In genomic region chr7:77797734-77798393, GRCh38 we compare ENCODE assay signal across 8 cellular contexts.
A peak's percentile ranks its signal among the peaks of the same experiment; 100 is the strongest.
DNase-seq lines count a peak whose midpoint lies in the region; ATAC-seq, FAIRE-seq and TF ChIP-seq lines count a peak whose summit lies in the region.

No MANE protein-coding gene starts in this region.

- H3K9ac ChIP-seq in adipocyte (ENCODE audit: low read length): peak overlapping the region; percentile 96
- peak overlapping the region; percentile 89 for H3K9ac ChIP-seq in iPS-20b (ENCODE audit: low read depth, low read length)

- H3K9me3 ChIP-seq in adipocyte (ENCODE audit: control insufficient read depth, low read length) (no peaks in the 10 kb centered on the region), iPS-20b (ENCODE audit: insufficient read depth, low read depth, low read length) (no peaks in the 10 kb centered on the region)

- H3K4me3 Mint-ChIP-seq in stimulated activated effector memory CD8-positive, alpha-beta T cell treated with anti-CD3 and anti-CD28 coated beads, Interleukin-12 subunit alpha, Interleukin-12 subunit beta, amount 100 ng/mL, for 72 hours: peak overlapping the region; percentile 96

- TF ChIP-seq CTCF in GM12864 (IDR thresholded peaks at IDR 0.05; ENCODE audit: low read depth, low read length, missing control alignments): no peak

- H3K27ac Mint-ChIP-seq in stimulated activated effector memory CD8-positive, alpha-beta T cell treated with anti-CD3 and anti-CD28 coated beads, Interleukin-12 subunit alpha, Interleukin-12 subunit beta, amount 100 ng/mL, for 72 hours: peak overlapping the region; percentile 96

- FAIRE-seq in GM19239 (lab: Jason Lieb, UNC): no peak

- peaks cover 56% of the 10 kb centered on the region for H3K36me3 Mint-ChIP-seq in stimulated activated effector memory CD8-positive, alpha-beta T cell treated with anti-CD3 and anti-CD28 coated beads, Interleukin-12 subunit alpha, Interleukin-12 subunit beta, amount 100 ng/mL, for 72 hours

- H3K27ac ChIP-seq in iPS-20b (ENCODE audit: low read length): no peak overlapping the region

- DNase-seq in GM12864 (ENCODE audit: low read depth): no peak
- no peak for DNase-seq in adipocyte (ENCODE audit: low read depth)
- no peak for DNase-seq in stimulated activated effector memory CD8-positive, alpha-beta T cell treated with anti-CD3 and anti-CD28 coated beads, Interleukin-12 subunit alpha, Interleukin-12 subunit beta, amount 100 ng/mL, for 72 hours (ENCODE audit: low spot score in 2 of 2)
- DNase-seq in GM19239 (ENCODE audit: insufficient read length, low spot score): no peak
- DNase-seq in stimulated activated CD4-positive, alpha-beta T cell treated with anti-CD3 and anti-CD28 coated beads, Interleukin-2, amount 100 ng/mL, for 48 hours: no peak

- no peaks in the 10 kb centered on the region for H3K9me3 Mint-ChIP-seq in stimulated activated effector memory CD8-positive, alpha-beta T cell treated with anti-CD3 and anti-CD28 coated beads, Interleukin-12 subunit alpha, Interleukin-12 subunit beta, amount 100 ng/mL, for 72 hours

- H3K4me3 ChIP-seq in GM12864 (ENCODE audit: low read depth, low read length) (peak overlapping the region; percentile 97), adipocyte (ENCODE audit: low read length) (peak overlapping the region; percentile 97), iPS-20b (ENCODE audit: low read length) (peak overlapping the region; percentile 92)

- no peaks in the 10 kb centered on the region for H3K27me3 ChIP-seq in adipocyte (replicated peaks; ENCODE audit: control insufficient read depth, insufficient read depth, low read length)
- H3K27me3 ChIP-seq in iPS-20b (ENCODE audit: insufficient read depth, low read length): no peaks in the 10 kb centered on the region

- H3K36me3 ChIP-seq in adipocyte (ENCODE audit: control insufficient read depth, insufficient read depth, low read length, severe bottlenecking) (no peaks in the 10 kb centered on the region), iPS-20b (ENCODE audit: insufficient read depth, low read depth, low read length) (peaks cover 12% of the 10 kb centered on the region; the same call in 1 of the 2 replicates)

- peaks cover 52% of the 10 kb centered on the region for H3K4me1 Mint-ChIP-seq in stimulated activated effector memory CD8-positive, alpha-beta T cell treated with anti-CD3 and anti-CD28 coated beads, Interleukin-12 subunit alpha, Interleukin-12 subunit beta, amount 100 ng/mL, for 72 hours

- H3K4me1 ChIP-seq in adipocyte (ENCODE audit: control insufficient read depth, insufficient read depth, low read length) (peaks cover 31% of the 10 kb centered on the region), iPS-20b (ENCODE audit: insufficient read depth, low read length) (peaks cover 9% of the 10 kb centered on the region; the same call in 1 of the 2 replicates)

- ATAC-seq in GM21381 (IDR thresholded peaks at IDR 0.05; ENCODE audit: unreplicated experiment) (peak; percentile 27), HG03520 (IDR thresholded peaks at IDR 0.05; ENCODE audit: unreplicated experiment) (peak; percentile 28)
- peak; percentile 57 for ATAC-seq in stimulated activated effector memory CD8-positive, alpha-beta T cell treated with anti-CD3 and anti-CD28 coated beads, Interleukin-12 subunit alpha, Interleukin-12 subunit beta, amount 100 ng/mL, for 72 hours
